ENCODE assay signal across 1 cellular context in the genomic region with DNA sequence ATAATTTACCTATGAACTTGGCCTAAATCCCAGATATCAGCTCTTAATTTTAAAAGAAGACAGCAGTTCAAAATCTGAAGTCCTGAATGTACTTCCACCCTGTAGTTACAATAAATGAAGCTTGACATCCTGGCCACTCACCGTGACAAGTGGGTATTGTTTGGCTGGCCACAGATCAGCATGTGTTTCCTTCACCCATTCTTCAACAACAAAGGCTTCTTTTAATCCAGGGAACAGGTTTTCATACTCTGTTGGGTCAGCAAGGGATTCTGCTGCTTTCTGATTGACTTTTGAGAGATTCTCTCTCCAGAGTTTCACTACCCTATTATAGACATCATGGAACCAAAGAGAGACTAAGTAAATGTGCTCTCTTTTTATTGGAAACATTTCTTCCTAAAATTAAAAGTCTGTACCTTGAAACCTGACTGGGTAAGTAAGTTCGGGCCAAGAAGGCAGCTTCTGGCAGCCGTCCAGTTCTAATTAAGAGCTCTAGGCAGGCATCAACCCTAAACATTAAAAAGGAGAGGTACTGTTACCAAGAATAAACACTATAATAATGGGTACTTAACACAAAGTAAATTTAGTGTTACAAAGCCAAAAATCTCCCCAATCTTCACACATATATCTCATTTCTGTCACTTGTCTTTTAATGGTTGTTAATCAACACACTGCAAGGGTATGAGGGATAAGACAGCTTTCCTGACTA.
TF ChIP-seq lines count a peak whose summit lies in the region.

No MANE protein-coding gene starts in this region.

TF ChIP-seq in GM12878, 131 proteins besides CTCF, POLR2A, EP300 and RAD21 (continued from another document):
- TF ChIP-seq, protein P1, sequence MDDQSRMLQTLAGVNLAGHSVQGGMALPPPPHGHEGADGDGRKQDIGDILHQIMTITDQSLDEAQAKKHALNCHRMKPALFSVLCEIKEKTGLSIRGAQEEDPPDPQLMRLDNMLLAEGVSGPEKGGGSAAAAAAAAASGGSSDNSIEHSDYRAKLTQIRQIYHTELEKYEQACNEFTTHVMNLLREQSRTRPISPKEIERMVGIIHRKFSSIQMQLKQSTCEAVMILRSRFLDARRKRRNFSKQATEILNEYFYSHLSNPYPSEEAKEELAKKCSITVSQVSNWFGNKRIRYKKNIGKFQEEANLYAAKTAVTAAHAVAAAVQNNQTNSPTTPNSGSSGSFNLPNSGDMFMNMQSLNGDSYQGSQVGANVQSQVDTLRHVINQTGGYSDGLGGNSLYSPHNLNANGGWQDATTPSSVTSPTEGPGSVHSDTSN (IDR thresholded peaks at IDR 0.05; ENCODE audit: insufficient replicate concordance, low read depth, low read length) = no peak
- TF ChIP-seq EED (IDR thresholded peaks at IDR 0.05; ENCODE audit: low read depth) (no peak), PAX5 (IDR thresholded peaks at IDR 0.05; ENCODE audit: borderline replicate concordance, low read depth, low read length) (peak; percentile 50; the same call in 1 of the 2 replicates), RUNX3 (IDR thresholded peaks at IDR 0.05; ENCODE audit: low read length) (no peak), ASH2L (IDR thresholded peaks at IDR 0.05; ENCODE audit: borderline replicate concordance, low read depth) (no peak), TCF3 (IDR thresholded peaks at IDR 0.05; ENCODE audit: borderline replicate concordance, insufficient read depth, low read depth, low read length) (no peak), ZNF217 (IDR thresholded peaks at IDR 0.05) (no peak), SUPT20H (IDR thresholded peaks at IDR 0.05; ENCODE audit: borderline replicate concordance, control insufficient read depth, low read depth, low read length) (no peak), SPI1 (IDR thresholded peaks at IDR 0.05; ENCODE audit: borderline replicate concordance, insufficient read depth, low read depth, low read length) (0 out of 2 replicates have a peak, but pooled peaks have one; percentile 15), CREB1 (IDR thresholded peaks at IDR 0.05; ENCODE audit: low read depth) (no peak), HSF1 (IDR thresholded peaks at IDR 0.05; ENCODE audit: low read depth, low read length) (no peak), CEBPZ (IDR thresholded peaks at IDR 0.05; ENCODE audit: low read depth, low read length) (no peak), DPF2 (IDR thresholded peaks at IDR 0.05) (no peak), TCF7 (IDR thresholded peaks at IDR 0.05; ENCODE audit: borderline replicate concordance) (no peak), NR2C2 (IDR thresholded peaks at IDR 0.05; ENCODE audit: borderline replicate concordance, control insufficient read depth, insufficient read length, low read depth) (no peak), SIN3A (IDR thresholded peaks at IDR 0.05; ENCODE audit: low read depth, low read length) (no peak), MXI1 (IDR thresholded peaks at IDR 0.05; ENCODE audit: low read depth, low read length) (no peak), ZNF207 (IDR thresholded peaks at IDR 0.05; ENCODE audit: borderline replicate concordance) (no peak), IKZF2 (IDR thresholded peaks at IDR 0.05) (peak in 1 of 2 experiments; percentile 26; a peak in 2 of 4 replicates)
- TF ChIP-seq, protein P2, sequence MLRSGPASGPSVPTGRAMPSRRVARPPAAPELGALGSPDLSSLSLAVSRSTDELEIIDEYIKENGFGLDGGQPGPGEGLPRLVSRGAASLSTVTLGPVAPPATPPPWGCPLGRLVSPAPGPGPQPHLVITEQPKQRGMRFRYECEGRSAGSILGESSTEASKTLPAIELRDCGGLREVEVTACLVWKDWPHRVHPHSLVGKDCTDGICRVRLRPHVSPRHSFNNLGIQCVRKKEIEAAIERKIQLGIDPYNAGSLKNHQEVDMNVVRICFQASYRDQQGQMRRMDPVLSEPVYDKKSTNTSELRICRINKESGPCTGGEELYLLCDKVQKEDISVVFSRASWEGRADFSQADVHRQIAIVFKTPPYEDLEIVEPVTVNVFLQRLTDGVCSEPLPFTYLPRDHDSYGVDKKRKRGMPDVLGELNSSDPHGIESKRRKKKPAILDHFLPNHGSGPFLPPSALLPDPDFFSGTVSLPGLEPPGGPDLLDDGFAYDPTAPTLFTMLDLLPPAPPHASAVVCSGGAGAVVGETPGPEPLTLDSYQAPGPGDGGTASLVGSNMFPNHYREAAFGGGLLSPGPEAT (IDR thresholded peaks at IDR 0.05; ENCODE audit: low read depth) = 0 out of 2 replicates have a peak, but pooled peaks have one; percentile 25
- TF ChIP-seq, protein P3, sequence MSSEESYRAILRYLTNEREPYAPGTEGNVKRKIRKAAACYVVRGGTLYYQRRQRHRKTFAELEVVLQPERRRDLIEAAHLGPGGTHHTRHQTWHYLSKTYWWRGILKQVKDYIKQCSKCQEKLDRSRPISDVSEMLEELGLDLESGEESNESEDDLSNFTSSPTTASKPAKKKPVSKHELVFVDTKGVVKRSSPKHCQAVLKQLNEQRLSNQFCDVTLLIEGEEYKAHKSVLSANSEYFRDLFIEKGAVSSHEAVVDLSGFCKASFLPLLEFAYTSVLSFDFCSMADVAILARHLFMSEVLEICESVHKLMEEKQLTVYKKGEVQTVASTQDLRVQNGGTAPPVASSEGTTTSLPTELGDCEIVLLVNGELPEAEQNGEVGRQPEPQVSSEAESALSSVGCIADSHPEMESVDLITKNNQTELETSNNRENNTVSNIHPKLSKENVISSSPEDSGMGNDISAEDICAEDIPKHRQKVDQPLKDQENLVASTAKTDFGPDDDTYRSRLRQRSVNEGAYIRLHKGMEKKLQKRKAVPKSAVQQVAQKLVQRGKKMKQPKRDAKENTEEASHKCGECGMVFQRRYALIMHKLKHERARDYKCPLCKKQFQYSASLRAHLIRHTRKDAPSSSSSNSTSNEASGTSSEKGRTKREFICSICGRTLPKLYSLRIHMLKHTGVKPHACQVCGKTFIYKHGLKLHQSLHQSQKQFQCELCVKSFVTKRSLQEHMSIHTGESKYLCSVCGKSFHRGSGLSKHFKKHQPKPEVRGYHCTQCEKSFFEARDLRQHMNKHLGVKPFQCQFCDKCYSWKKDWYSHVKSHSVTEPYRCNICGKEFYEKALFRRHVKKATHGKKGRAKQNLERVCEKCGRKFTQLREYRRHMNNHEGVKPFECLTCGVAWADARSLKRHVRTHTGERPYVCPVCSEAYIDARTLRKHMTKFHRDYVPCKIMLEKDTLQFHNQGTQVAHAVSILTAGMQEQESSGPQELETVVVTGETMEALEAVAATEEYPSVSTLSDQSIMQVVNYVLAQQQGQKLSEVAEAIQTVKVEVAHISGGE (CRISPR knock-in tag; IDR thresholded peaks at IDR 0.05) = no peak
